In the genomic region with DNA sequence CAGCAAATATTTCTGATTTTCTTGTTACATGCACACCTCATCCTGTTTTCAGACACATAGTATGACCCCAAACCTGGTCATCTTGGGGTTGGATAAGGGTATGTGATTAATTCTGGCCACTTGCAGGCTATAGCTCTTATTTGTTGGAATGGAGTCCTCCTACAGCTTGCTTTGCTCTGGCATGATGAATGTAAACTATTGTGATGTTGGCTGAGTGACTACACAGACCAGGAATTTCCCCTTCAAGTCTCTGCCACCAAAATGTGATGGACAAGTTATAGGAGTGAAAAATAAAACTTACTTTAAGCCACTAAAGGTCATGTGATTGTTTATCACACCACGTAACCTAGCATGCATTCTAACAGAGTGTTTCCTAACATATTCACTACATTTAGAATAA, we compare ENCODE assay signal across 21 cellular contexts.
DNase-seq lines count a peak whose midpoint lies in the region; ATAC-seq and TF ChIP-seq lines count a peak whose summit lies in the region.
"Had no signal": no experiment of that assay in that cellular context is flagged by ENCODE, and none has a peak within 500 bp of the region (broad histone marks: within the 10 kb centered on the region; RNA-seq: fewer than 3 reads in every experiment).

No MANE protein-coding gene starts in this region.

- DNase-seq in H4 (ENCODE audit: low spot score): peak; percentile 33
- peak; percentile 7 for DNase-seq in foreskin melanocyte
- peak; percentile 7 for DNase-seq in renal cortical epithelial cell (ENCODE audit: low read depth)
- DNase-seq in AG20443 (ENCODE audit: low spot score): no peak
- no peak for DNase-seq in stimulated activated CD4-positive, alpha-beta T cell treated with anti-CD3 and anti-CD28 coated beads, Interleukin-2, amount 100 ng/mL, for 48 hours
- DNase-seq in NCI-H146 treated with DMSO at 0.1 percent for 48 hours (lab: John Stamatoyannopoulos, UW; ENCODE audit: unreplicated experiment): no peak
- DNase-seq: activated CD4-positive, alpha-beta T cell treated with anti-CD3 and anti-CD28 coated beads for 48 hours; activated naive CD8-positive, alpha-beta T cell treated with anti-CD3 and anti-CD28 coated beads for 36 hours; body of pancreas; CD4-positive, CD25-positive, alpha-beta regulatory T cell; effector memory CD8-positive, alpha-beta T cell; H7; heart left ventricle; NCI-H1417; NCI-H2107; NCI-H524; ovary; right lobe of liver had no signal

- ATAC-seq in SK-N-SH treated with all-trans-retinoic acid at 6 μM for 48 hours (peak; percentile 88), GM18873 (IDR thresholded peaks at IDR 0.05; ENCODE audit: low FRiP score, unreplicated experiment) (no peak)
- ATAC-seq: body of pancreas; effector memory CD8-positive, alpha-beta T cell; GM12878; heart left ventricle; right lobe of liver had no signal

TF ChIP-seq in SK-N-SH treated with all-trans-retinoic acid at 6 μM for 48 hours, 23 proteins besides CTCF, POLR2A, EP300 and RAD21:
- TF ChIP-seq ZC3H10 (CRISPR knock-in tag; IDR thresholded peaks at IDR 0.05) (no peak), ARNTL (CRISPR knock-in tag; IDR thresholded peaks at IDR 0.05; ENCODE audit: borderline replicate concordance, low read depth) (no peak), BACH2 (CRISPR knock-in tag; IDR thresholded peaks at IDR 0.05; ENCODE audit: borderline replicate concordance) (no peak), OSR1 (CRISPR knock-in tag; IDR thresholded peaks at IDR 0.05) (no peak), SNAI2 (CRISPR knock-in tag; IDR thresholded peaks at IDR 0.05) (no peak), PPARA (CRISPR knock-in tag; IDR thresholded peaks at IDR 0.05; ENCODE audit: borderline replicate concordance) (no peak), ISL1 (CRISPR knock-in tag; IDR thresholded peaks at IDR 0.05) (no peak; the same call in 1 of the 2 replicates), ZNF70 (CRISPR knock-in tag; IDR thresholded peaks at IDR 0.05) (no peak), CSDC2 (CRISPR knock-in tag; IDR thresholded peaks at IDR 0.05) (no peak)
- TF ChIP-seq, protein P1, sequence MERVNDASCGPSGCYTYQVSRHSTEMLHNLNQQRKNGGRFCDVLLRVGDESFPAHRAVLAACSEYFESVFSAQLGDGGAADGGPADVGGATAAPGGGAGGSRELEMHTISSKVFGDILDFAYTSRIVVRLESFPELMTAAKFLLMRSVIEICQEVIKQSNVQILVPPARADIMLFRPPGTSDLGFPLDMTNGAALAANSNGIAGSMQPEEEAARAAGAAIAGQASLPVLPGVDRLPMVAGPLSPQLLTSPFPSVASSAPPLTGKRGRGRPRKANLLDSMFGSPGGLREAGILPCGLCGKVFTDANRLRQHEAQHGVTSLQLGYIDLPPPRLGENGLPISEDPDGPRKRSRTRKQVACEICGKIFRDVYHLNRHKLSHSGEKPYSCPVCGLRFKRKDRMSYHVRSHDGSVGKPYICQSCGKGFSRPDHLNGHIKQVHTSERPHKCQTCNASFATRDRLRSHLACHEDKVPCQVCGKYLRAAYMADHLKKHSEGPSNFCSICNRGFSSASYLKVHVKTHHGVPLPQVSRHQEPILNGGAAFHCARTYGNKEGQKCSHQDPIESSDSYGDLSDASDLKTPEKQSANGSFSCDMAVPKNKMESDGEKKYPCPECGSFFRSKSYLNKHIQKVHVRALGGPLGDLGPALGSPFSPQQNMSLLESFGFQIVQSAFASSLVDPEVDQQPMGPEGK (CRISPR knock-in tag; IDR thresholded peaks at IDR 0.05; ENCODE audit: borderline replicate concordance): no peak
- TF ChIP-seq, protein P2, sequence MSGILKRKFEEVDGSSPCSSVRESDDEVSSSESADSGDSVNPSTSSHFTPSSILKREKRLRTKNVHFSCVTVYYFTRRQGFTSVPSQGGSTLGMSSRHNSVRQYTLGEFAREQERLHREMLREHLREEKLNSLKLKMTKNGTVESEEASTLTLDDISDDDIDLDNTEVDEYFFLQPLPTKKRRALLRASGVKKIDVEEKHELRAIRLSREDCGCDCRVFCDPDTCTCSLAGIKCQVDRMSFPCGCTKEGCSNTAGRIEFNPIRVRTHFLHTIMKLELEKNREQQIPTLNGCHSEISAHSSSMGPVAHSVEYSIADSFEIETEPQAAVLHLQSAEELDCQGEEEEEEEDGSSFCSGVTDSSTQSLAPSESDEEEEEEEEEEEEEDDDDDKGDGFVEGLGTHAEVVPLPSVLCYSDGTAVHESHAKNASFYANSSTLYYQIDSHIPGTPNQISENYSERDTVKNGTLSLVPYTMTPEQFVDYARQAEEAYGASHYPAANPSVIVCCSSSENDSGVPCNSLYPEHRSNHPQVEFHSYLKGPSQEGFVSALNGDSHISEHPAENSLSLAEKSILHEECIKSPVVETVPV (CRISPR knock-in tag; IDR thresholded peaks at IDR 0.05): no peak

Comparison
In these comparisons a context has a peak if more than half of its experiments do, and no peak if none do; other contexts are left out.
1. DNase-seq: peak in H4 (single experiment), foreskin melanocyte (single experiment) and renal cortical epithelial cell (single experiment); none in AG20443 (single experiment), stimulated activated CD4-positive, alpha-beta T cell treated with anti-CD3 and anti-CD28 coated beads, Interleukin-2, amount 100 ng/mL, for 48 hours (0 of 2) and NCI-H146 treated with DMSO at 0.1 percent for 48 hours (single experiment).